ENCODE assay signal across 1 cellular context in the genomic region with DNA sequence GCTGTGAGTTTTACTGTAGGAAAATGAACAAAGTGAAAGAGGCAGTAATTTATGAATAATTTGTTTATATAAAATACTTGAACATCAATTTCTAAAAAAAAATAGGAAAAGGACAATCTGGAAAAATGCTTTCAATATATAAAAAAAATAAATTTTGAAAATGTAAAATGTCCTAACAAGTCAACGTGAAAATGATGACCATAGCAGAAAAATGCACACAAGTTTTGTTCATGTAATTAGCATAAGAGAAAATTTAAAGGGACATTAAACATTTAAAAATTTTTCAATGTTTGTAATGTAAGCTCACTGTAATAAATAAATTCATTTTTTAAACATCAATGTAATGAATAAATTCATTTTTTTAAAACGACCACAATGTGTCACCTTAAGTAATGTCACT.
TF ChIP-seq lines count a peak whose summit lies in the region.

No MANE protein-coding gene starts in this region.

TF ChIP-seq in K562, 482 proteins besides CTCF, POLR2A, EP300 and RAD21 (continued from another document):
- TF ChIP-seq, protein P1, sequence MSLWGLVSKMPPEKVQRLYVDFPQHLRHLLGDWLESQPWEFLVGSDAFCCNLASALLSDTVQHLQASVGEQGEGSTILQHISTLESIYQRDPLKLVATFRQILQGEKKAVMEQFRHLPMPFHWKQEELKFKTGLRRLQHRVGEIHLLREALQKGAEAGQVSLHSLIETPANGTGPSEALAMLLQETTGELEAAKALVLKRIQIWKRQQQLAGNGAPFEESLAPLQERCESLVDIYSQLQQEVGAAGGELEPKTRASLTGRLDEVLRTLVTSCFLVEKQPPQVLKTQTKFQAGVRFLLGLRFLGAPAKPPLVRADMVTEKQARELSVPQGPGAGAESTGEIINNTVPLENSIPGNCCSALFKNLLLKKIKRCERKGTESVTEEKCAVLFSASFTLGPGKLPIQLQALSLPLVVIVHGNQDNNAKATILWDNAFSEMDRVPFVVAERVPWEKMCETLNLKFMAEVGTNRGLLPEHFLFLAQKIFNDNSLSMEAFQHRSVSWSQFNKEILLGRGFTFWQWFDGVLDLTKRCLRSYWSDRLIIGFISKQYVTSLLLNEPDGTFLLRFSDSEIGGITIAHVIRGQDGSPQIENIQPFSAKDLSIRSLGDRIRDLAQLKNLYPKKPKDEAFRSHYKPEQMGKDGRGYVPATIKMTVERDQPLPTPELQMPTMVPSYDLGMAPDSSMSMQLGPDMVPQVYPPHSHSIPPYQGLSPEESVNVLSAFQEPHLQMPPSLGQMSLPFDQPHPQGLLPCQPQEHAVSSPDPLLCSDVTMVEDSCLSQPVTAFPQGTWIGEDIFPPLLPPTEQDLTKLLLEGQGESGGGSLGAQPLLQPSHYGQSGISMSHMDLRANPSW (CRISPR knock-in tag; IDR thresholded peaks at IDR 0.05) = no peak
TF ChIP-seq in K562: peak in this region for 4.
